Comparison of ENCODE assay signal across 11 cellular contexts in the genomic region with DNA sequence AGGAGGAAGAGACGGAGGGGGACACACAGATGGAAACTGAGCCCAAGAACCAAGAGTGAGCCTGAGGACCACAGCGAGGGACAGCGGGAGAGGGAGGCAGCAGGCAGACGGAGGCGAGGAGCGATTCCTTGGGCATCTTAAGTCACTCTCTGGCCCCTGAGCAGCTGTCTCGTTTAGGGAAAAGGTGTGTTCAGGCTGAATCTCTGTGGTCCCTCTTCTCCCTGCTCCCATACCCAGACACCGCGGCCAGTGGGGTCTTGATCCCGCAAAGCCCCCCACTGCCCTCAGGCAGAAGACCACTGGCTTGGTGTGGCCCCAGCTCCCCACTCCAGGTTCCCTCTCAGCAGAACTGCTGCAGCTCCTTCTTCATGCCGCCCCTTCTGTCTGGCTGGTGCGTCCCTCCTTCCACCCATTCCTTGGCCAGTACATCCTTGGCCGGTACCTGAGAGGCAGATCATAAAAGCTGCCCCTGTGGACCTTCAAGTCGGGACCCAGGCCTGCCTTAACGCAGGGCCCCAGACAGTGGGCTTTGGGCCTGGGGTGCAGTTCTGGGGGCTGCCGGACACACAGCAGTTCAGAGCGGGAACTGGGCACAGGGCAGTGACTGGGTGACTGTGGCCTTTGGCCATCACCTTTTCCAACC. TPM values are rescaled to one million over a fixed set of nuclear protein-coding genes. Genes with fewer than 3 reads are reported as not detected.
A peak's percentile ranks its signal among the peaks of the same experiment; 100 is the strongest.
DNase-seq lines count a peak whose midpoint lies in the region; ATAC-seq, FAIRE-seq and TF ChIP-seq lines count a peak whose summit lies in the region.
"Had no signal": no experiment of that assay in that cellular context is flagged by ENCODE, and none has a peak within 500 bp of the region (broad histone marks: within the 10 kb centered on the region; RNA-seq: fewer than 3 reads in every experiment).

No MANE protein-coding gene starts in this region.

- no peak for ATAC-seq in activated naive CD8-positive, alpha-beta T cell treated with anti-CD3 and anti-CD28 coated beads, Interleukin-2, amount 50 U/mL, for 24 hours
- ATAC-seq in right cardiac atrium (peak in 1 of 2 donors; percentile 2), HG02885 (IDR thresholded peaks at IDR 0.05; ENCODE audit: poor library complexity, unreplicated experiment) (no peak), GM18502 (IDR thresholded peaks at IDR 0.05; ENCODE audit: poor library complexity, unreplicated experiment) (no peak)

- peaks cover 8% of the 10 kb centered on the region for H3F3A ChIP-seq in smooth muscle cell (ENCODE audit: low read depth)

- H3K4me1 ChIP-seq in right cardiac atrium (ENCODE audit: control insufficient read depth, insufficient read depth, low read length) (peaks cover 22% of the 10 kb centered on the region), smooth muscle cell (ENCODE audit: low read depth) (no peaks in the 10 kb centered on the region)
- H3K4me1 ChIP-seq: parathyroid adenoma had no signal

- peak overlapping the region; percentile 60 for H3K27ac Mint-ChIP-seq in activated naive CD8-positive, alpha-beta T cell treated with anti-CD3 and anti-CD28 coated beads, Interleukin-2, amount 50 U/mL, for 24 hours

- H3K27me3 ChIP-seq in right cardiac atrium (ENCODE audit: control insufficient read depth, insufficient read depth) (no peaks in the 10 kb centered on the region), smooth muscle cell (ENCODE audit: low read depth) (no peaks in the 10 kb centered on the region)
- H3K27me3 ChIP-seq: testis had no signal

- no peak overlapping the region for H2AFZ ChIP-seq in smooth muscle cell (ENCODE audit: low read depth)
- H2AFZ ChIP-seq: parathyroid adenoma had no signal

- H3K9me3 ChIP-seq in right cardiac atrium (ENCODE audit: control insufficient read depth, low read length), result no peaks in the 10 kb centered on the region
- no peaks in the 10 kb centered on the region for H3K9me3 ChIP-seq in smooth muscle cell (replicated peaks; ENCODE audit: low read depth)
- H3K9me3 ChIP-seq: testis had no signal

- TF ChIP-seq CTCF in GM12864 (IDR thresholded peaks at IDR 0.05; ENCODE audit: low read depth, low read length, missing control alignments) (no peak), smooth muscle cell (IDR thresholded peaks at IDR 0.05; ENCODE audit: borderline replicate concordance, insufficient read depth, poor library complexity, severe bottlenecking) (no peak)

- no peak overlapping the region for H3K9ac ChIP-seq in smooth muscle cell (ENCODE audit: low read depth)
- H3K9ac ChIP-seq: KMS-11, parathyroid adenoma had no signal

- H3K36me3 Mint-ChIP-seq in activated naive CD8-positive, alpha-beta T cell treated with anti-CD3 and anti-CD28 coated beads, Interleukin-2, amount 50 U/mL, for 24 hours (ENCODE audit: low read depth), result peaks cover 4% of the 10 kb centered on the region

- intact Hi-C loops in right cardiac atrium (cut with DNase I), result no loop called here

- H3K27me3 Mint-ChIP-seq in activated naive CD8-positive, alpha-beta T cell treated with anti-CD3 and anti-CD28 coated beads, Interleukin-2, amount 50 U/mL, for 24 hours, result no peaks in the 10 kb centered on the region

- H3K36me3 ChIP-seq in smooth muscle cell (ENCODE audit: low read depth), result no peaks in the 10 kb centered on the region

- peak overlapping the region; percentile 36; the same call in 1 of the 2 replicates for H3K4me3 ChIP-seq in GM12864 (ENCODE audit: low read depth, low read length)
- H3K4me3 ChIP-seq in right cardiac atrium (ENCODE audit: low read length), result no peak overlapping the region
- no peak overlapping the region for H3K4me3 ChIP-seq in smooth muscle cell
- H3K4me3 ChIP-seq: testis had no signal

- peaks cover 76% of the 10 kb centered on the region for H3K4me1 Mint-ChIP-seq in activated naive CD8-positive, alpha-beta T cell treated with anti-CD3 and anti-CD28 coated beads, Interleukin-2, amount 50 U/mL, for 24 hours

- WGBS in right cardiac atrium, result 63% methylated on average over 17 of the region's 17 CpGs
- 91% methylated on average over 17 of the region's 17 CpGs for WGBS in smooth muscle cell (ENCODE audit: low lambda C conversion rate)

- H3K27ac ChIP-seq in right cardiac atrium (ENCODE audit: low read length) (peak overlapping the region; percentile 14), smooth muscle cell (ENCODE audit: low read depth) (no peak overlapping the region)
- H3K27ac ChIP-seq: KMS-11, parathyroid adenoma, testis had no signal

- no peaks in the 10 kb centered on the region for H3K9me3 Mint-ChIP-seq in activated naive CD8-positive, alpha-beta T cell treated with anti-CD3 and anti-CD28 coated beads, Interleukin-2, amount 50 U/mL, for 24 hours

- H3K4me3 Mint-ChIP-seq in activated naive CD8-positive, alpha-beta T cell treated with anti-CD3 and anti-CD28 coated beads, Interleukin-2, amount 50 U/mL, for 24 hours, result peak overlapping the region; percentile 56

- peaks cover 13% of the 10 kb centered on the region for H3K79me2 ChIP-seq in smooth muscle cell (ENCODE audit: low read depth)
- H3K79me2 ChIP-seq: parathyroid adenoma had no signal

- peaks cover 91% of the 10 kb centered on the region for H4K20me1 ChIP-seq in smooth muscle cell (ENCODE audit: low read depth)

- peak overlapping the region; percentile 28 for H3K4me2 ChIP-seq in smooth muscle cell
- H3K4me2 ChIP-seq: KMS-11 had no signal

- no peak for FAIRE-seq in HTR-8/SVneo (lab: Jason Lieb, UNC)

- DNase-seq in GM12864 (ENCODE audit: low read depth) (no peak), right cardiac atrium (no peak), smooth muscle cell (lab: John Stamatoyannopoulos, UW; ENCODE audit: unreplicated experiment) (no peak), HTR-8/SVneo (ENCODE audit: insufficient read length, low spot score) (no peak), EL (no peak)
- DNase-seq in activated naive CD8-positive, alpha-beta T cell treated with anti-CD3 and anti-CD28 coated beads, Interleukin-2, amount 50 U/mL, for 24 hours, result no peak
- DNase-seq: testis had no signal

RNA-seq across cellular contexts. Expression of gene RALGDS, which starts 5.8 kb away (rescaled TPM):
- total RNA-seq in right cardiac atrium, result 10 to 100 TPM; 18.5 to 36.3 (median 32.1) TPM
- polyA plus RNA-seq in right cardiac atrium, result 33.8 TPM
- total RNA-seq in smooth muscle cell, result 27.8 and 28.5 TPM in 2 replicates
- polyA plus RNA-seq in smooth muscle cell, result 37.7 and 43.7 TPM in 2 replicates

RNA-seq across cellular contexts. Expression of gene GBGT1, which starts 36.9 kb away (rescaled TPM):
- total RNA-seq in right cardiac atrium (10 to 100 TPM in 3 of 4 donors, 1 to 10 TPM in 1; 9.6 to 12.8 (median 11.3) TPM), smooth muscle cell (8.2 and 11.3 TPM in 2 replicates)
- polyA plus RNA-seq in right cardiac atrium (7.4 TPM), smooth muscle cell (4.5 and 6.7 TPM in 2 replicates)
